ENCODE assay signal across 1 cellular context in genomic region chr22:36194971-36195370, GRCh38.
TF ChIP-seq lines count a peak whose summit lies in the region.

No MANE protein-coding gene starts in this region.

TF ChIP-seq in HCT116, 20 proteins besides CTCF, POLR2A, EP300 and RAD21 (continued from another document):
- TF ChIP-seq EGR1 (IDR thresholded peaks at IDR 0.05; ENCODE audit: low read depth) (no peak), CEBPB (IDR thresholded peaks at IDR 0.05; ENCODE audit: low read depth) (no peak)
